ENCODE assay signal across 12 cellular contexts in the genomic region with DNA sequence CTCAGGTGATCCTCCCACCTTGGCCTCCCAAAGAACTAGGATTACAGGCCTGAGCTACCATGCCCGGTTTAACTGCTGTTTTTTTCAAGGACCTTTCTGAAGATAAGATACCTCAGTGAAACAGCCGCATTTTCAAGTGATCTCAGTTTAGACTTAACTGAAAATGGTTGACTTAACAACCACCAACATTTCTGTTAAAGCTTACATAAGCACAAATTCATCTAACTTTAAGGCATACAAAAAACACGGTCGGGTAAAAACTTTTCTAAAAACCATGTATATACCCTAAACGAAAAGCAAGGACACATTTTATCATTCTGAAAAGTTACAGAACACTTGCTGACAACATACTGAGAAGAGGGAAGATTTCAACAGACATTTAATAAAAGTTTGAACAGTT. TPM values are rescaled to one million over a fixed set of nuclear protein-coding genes. Genes with fewer than 3 reads are reported as not detected.
DNase-seq lines count a peak whose midpoint lies in the region; ATAC-seq and TF ChIP-seq lines count a peak whose summit lies in the region.
"Had no signal": no experiment of that assay in that cellular context is flagged by ENCODE, and none has a peak within 500 bp of the region (broad histone marks: within the 10 kb centered on the region; RNA-seq: fewer than 3 reads in every experiment).

No MANE protein-coding gene starts in this region.

- H3K27me3 Mint-ChIP-seq in H9 (ENCODE audit: low read depth), result no peaks in the 10 kb centered on the region

- no peak overlapping the region for H3K23ac ChIP-seq in H9 (ENCODE audit: insufficient read length, low read depth, low read length)

- peaks cover 0 to 9% (median 0%) of the 10 kb centered on the region in 9 donors for H3K36me3 ChIP-seq in heart left ventricle
- no peaks in the 10 kb centered on the region for H3K36me3 ChIP-seq in adrenal gland (replicated peaks in 1 of 2)
- no peaks in the 10 kb centered on the region for H3K36me3 ChIP-seq in hepatocyte (replicated peaks; ENCODE audit: insufficient read depth, low read depth)
- no peaks in the 10 kb centered on the region for H3K36me3 ChIP-seq in testis (ENCODE audit: low read depth, missing control alignments)

- TF ChIP-seq POLR2A in heart left ventricle (IDR thresholded peaks at IDR 0.05) (no peak), adrenal gland (IDR thresholded peaks at IDR 0.05) (no peak), testis (IDR thresholded peaks at IDR 0.05) (no peak)

- no peaks in the 10 kb centered on the region for H3K9me2 ChIP-seq in hepatocyte (replicated peaks; ENCODE audit: insufficient read depth)

- no peak overlapping the region for H2BK12ac ChIP-seq in H9 (ENCODE audit: insufficient read length, low read depth, low read length)

- H3K4ac ChIP-seq in H9 (ENCODE audit: low read depth, low read length), result no peak overlapping the region

- no peak overlapping the region for H3K56ac ChIP-seq in H9 (ENCODE audit: insufficient read length, low read depth, low read length)

- no peak overlapping the region for H2BK15ac ChIP-seq in H9 (ENCODE audit: low read depth, low read length)

- H3K4me1 ChIP-seq in heart left ventricle, result peaks cover 0 to 25% (median 4%) of the 10 kb centered on the region in 12 donors
- peaks cover 5 to 17% of the 10 kb centered on the region in 2 donors for H3K4me1 ChIP-seq in adrenal gland (replicated peaks in 1 of 2)
- H3K4me1 ChIP-seq in hepatocyte (ENCODE audit: insufficient read depth), result peaks cover 3% of the 10 kb centered on the region
- H3K4me1 ChIP-seq in testis, result peaks cover 10% of the 10 kb centered on the region
- no peaks in the 10 kb centered on the region for H3K4me1 ChIP-seq in H9 (ENCODE audit: insufficient read depth, low read length)

- no peak for ATAC-seq in heart left ventricle
- ATAC-seq in left cardiac atrium, result no peak
- no peak for ATAC-seq in GM18861 (IDR thresholded peaks at IDR 0.05; ENCODE audit: unreplicated experiment)

- TF ChIP-seq CTCF in heart left ventricle (IDR thresholded peaks at IDR 0.05) (no peak), adrenal gland (IDR thresholded peaks at IDR 0.05) (no peak), hepatocyte (IDR thresholded peaks at IDR 0.05; ENCODE audit: poor library complexity) (no peak), testis (IDR thresholded peaks at IDR 0.05) (no peak), H9 (conservative IDR thresholded peaks at IDR 0.05) (no peak)

- no peak overlapping the region for H2BK5ac ChIP-seq in H9 (ENCODE audit: insufficient read length, low read length)

- no peak overlapping the region for H4K8ac ChIP-seq in H9 (replicated peaks; ENCODE audit: insufficient read length, low read depth, low read length)

- peak overlapping the region in 1 of 3 experiments; percentile 18; a peak in 1 of 7 replicates for H3K27ac Mint-ChIP-seq in H9

- H3K4me3 Mint-ChIP-seq in H9, result no peak overlapping the region

- H2AFZ ChIP-seq in hepatocyte (no peak overlapping the region), H9 (ENCODE audit: low read length) (no peak overlapping the region)

- no peak overlapping the region for H3T11ph ChIP-seq in H9 (ENCODE audit: low read length)

- H2AK5ac ChIP-seq in H9 (ENCODE audit: insufficient read length, low read length), result no peak overlapping the region

- H3K9me3 Mint-ChIP-seq in H9, result no peaks in the 10 kb centered on the region

- no peak overlapping the region for H3K9ac ChIP-seq in H9 (ENCODE audit: extremely low read depth, insufficient read length, low read length)

- peaks cover 0 to 6% (median 6%) of the 10 kb centered on the region in 3 experiments; a peak in 3 of 7 replicates for H3K36me3 Mint-ChIP-seq in H9 (ENCODE audit: insufficient read depth in 1 of 3, low read depth in 3 of 3)

- H3K79me1 ChIP-seq in H9 (ENCODE audit: insufficient read depth, low read depth, low read length, poor library complexity, severe bottlenecking), result peaks cover 11% of the 10 kb centered on the region

- no peak overlapping the region for H3K18ac ChIP-seq in H9 (ENCODE audit: insufficient read length, low read depth, low read length)

- H3K23me2 ChIP-seq in H9 (ENCODE audit: insufficient read length, low read depth, low read length, poor library complexity, severe bottlenecking), result no peaks in the 10 kb centered on the region

- no peaks in the 10 kb centered on the region for H3K9me3 ChIP-seq in heart left ventricle
- H3K9me3 ChIP-seq in adrenal gland (replicated peaks in 1 of 3), result no peaks in the 10 kb centered on the region
- H3K9me3 ChIP-seq in hepatocyte (ENCODE audit: low read depth), result no peaks in the 10 kb centered on the region
- no peaks in the 10 kb centered on the region for H3K9me3 ChIP-seq in testis
- no peaks in the 10 kb centered on the region for H3K9me3 ChIP-seq in H9 (ENCODE audit: control insufficient read depth, low read depth, low read length)

- H3K27ac ChIP-seq in heart left ventricle (peak overlapping the region in 11 of 12 donors; percentile 49 to 81 (median 69)), adrenal gland (peak overlapping the region in 3 of 5 donors; percentile 22 to 56 (median 55)), hepatocyte (peak overlapping the region; percentile 37), testis (peak overlapping the region; percentile 59 to 73), H9 (ENCODE audit: insufficient read length, low read depth, low read length) (no peak overlapping the region)

- no peak overlapping the region for H3K14ac ChIP-seq in H9 (ENCODE audit: insufficient read depth, low read length)

- H3K27me3 ChIP-seq in heart left ventricle (no peaks in the 10 kb centered on the region), adrenal gland (no peaks in the 10 kb centered on the region), hepatocyte (no peaks in the 10 kb centered on the region), testis (no peaks in the 10 kb centered on the region), H9 (ENCODE audit: insufficient read depth, low read length) (no peaks in the 10 kb centered on the region)

- H4K91ac ChIP-seq in H9 (ENCODE audit: insufficient read length, low read depth, low read length), result no peak overlapping the region

- intact Hi-C loops in heart left ventricle (cut with DNase I) (loop anchor here in 2 of 10 donors (1.0 to 10.0 kb wide), 3 partner anchors 22 to 229 kb away; a partner anchor contains a TSS), left cardiac atrium (cut with DNase I) (no loop called here), adrenal gland (cut with DNase I) (loop anchor here in 1 of 2 donors (10.0 kb wide), 1 partner anchor 49 kb away; no protein-coding TSS in a partner anchor), testis (cut with DNase I; ENCODE audit: low total_unique reads) (no loop called here)

- H3K4me1 Mint-ChIP-seq in H9, result no peaks in the 10 kb centered on the region

- no peak overlapping the region for H4K5ac ChIP-seq in H9 (ENCODE audit: insufficient read length, low read depth, low read length)

- no peak overlapping the region for H3K4me2 ChIP-seq in hepatocyte
- H3K4me2 ChIP-seq in H9 (ENCODE audit: insufficient read depth, insufficient read length, low read length), result no peak overlapping the region

- H3K4me3 ChIP-seq in heart left ventricle (no peak overlapping the region), adrenal gland (no peak overlapping the region), hepatocyte (no peak overlapping the region), testis (no peak overlapping the region)

- H3K79me2 ChIP-seq in hepatocyte (peaks cover 100% of the 10 kb centered on the region), H9 (ENCODE audit: insufficient read depth, low read length) (peaks cover 30% of the 10 kb centered on the region; the same call in 1 of the 2 replicates)

- DNase-seq in heart left ventricle, result no peak
- no peak for DNase-seq in left cardiac atrium
- DNase-seq in adrenal gland, result peak in 3 of 7 donors; percentile 9 to 23 (median 17)
- DNase-seq in hepatocyte (ENCODE audit: low spot score), result no peak
- DNase-seq in testis, result no peak
- no peak for DNase-seq in H9
- no peak for DNase-seq in NK-92 treated with Interleukin-12 subunit alpha and Interleukin-12 subunit beta, amount 100 ng/mL, for 24 hours (lab: John Stamatoyannopoulos, UW)
- DNase-seq: DND-41, NCI-H1417, NCI-H2029 treated with DMSO at 0.1 percent for 48 hours, NCI-H524 had no signal

- H2BK120ac ChIP-seq in H9 (ENCODE audit: low read depth, low read length, poor library complexity, severe bottlenecking), result no peak overlapping the region

- H2BK20ac ChIP-seq in H9 (ENCODE audit: low read depth, low read length, poor library complexity, severe bottlenecking), result no peak overlapping the region

- 45 to 51% (median 49%) methylated on average over 5 of the region's 5 CpGs for WGBS in heart left ventricle, 4 donors
- 44 to 50% (median 46%) methylated on average over 5 of the region's 5 CpGs for WGBS in adrenal gland, 4 donors
- 62% methylated on average over 5 of the region's 5 CpGs for WGBS in hepatocyte (ENCODE audit: low lambda C conversion rate, missing lambda C conversion rate)
- WGBS in testis, 2 donors, result 56 to 66% methylated on average over 5 of the region's 5 CpGs
- no CpG with 5 or more reads among the region's 5 CpGs for WGBS in H9 (ENCODE audit: extremely low coverage, insufficient read length, low lambda C conversion rate)

- H4K20me1 ChIP-seq in hepatocyte (ENCODE audit: insufficient read depth, poor library complexity, severe bottlenecking) (peaks cover 23% of the 10 kb centered on the region), H9 (ENCODE audit: control insufficient read depth, insufficient read depth, insufficient read length) (no peaks in the 10 kb centered on the region)

RNA-seq across cellular contexts. Expression of a gene that starts 22.9 kb away (rescaled TPM):
- 10 to 100 TPM; 22.6 to 36.2 (median 30.7) TPM for total RNA-seq in heart left ventricle
- polyA plus RNA-seq in heart left ventricle, result 10 to 100 TPM; 12.9 to 15.2 TPM
- total RNA-seq in left cardiac atrium, result 10 to 100 TPM; 21.7 to 23.0 TPM
- total RNA-seq in adrenal gland, result 10 to 100 TPM; 20.9 to 60.0 (median 40.9) TPM
- polyA plus RNA-seq in adrenal gland, result 10 to 100 TPM; 21.7 to 59.4 (median 29.0) TPM
- 22.9 and 24.9 TPM in 2 replicates for total RNA-seq in hepatocyte
- polyA plus RNA-seq in hepatocyte, result 22.4 and 31.2 TPM in 2 replicates
- total RNA-seq in testis, result 10 to 100 TPM; 72.1 to 78.5 TPM
- polyA plus RNA-seq in testis (ENCODE audit: insufficient read depth, low read depth, low replicate concordance), result 94.2 TPM
- 60.8 and 61.1 TPM in 2 replicates for total RNA-seq in H9 (2021)
